In genomic region chr2:120470041-120470716, GRCh38 we compare ENCODE assay signal across 8 cellular contexts.
DNase-seq lines count a peak whose midpoint lies in the region; ATAC-seq and TF ChIP-seq lines count a peak whose summit lies in the region.

No MANE protein-coding gene starts in this region.

- CTCF ChIA-PET in Caco-2 (lab: Charles Lee) (interaction anchor here (0.6 to 0.7 kb wide), 2 partner anchors 70 to 239 kb away, joined by 3 to 5 read pairs; no protein-coding TSS in a partner anchor), T-cell (lab: Charles Lee) (no interaction called here)

- peak overlapping the region; percentile 83 for H3K27ac ChIP-seq in osteoblast (ENCODE audit: low read depth, low read length)

- peaks cover 31% of the 10 kb centered on the region for H3K4me1 ChIP-seq in Caco-2
- peaks cover 26% of the 10 kb centered on the region for H3K4me1 ChIP-seq in osteoblast (ENCODE audit: insufficient read depth, low read length)

- no peaks in the 10 kb centered on the region for H3K9me3 ChIP-seq in Caco-2
- H3K9me3 ChIP-seq in osteoblast (ENCODE audit: low read depth, low read length): peaks cover 5% of the 10 kb centered on the region

- H3K36me3 ChIP-seq in Caco-2 (ENCODE audit: control insufficient read depth, insufficient read depth, low read length) (no peaks in the 10 kb centered on the region), osteoblast (ENCODE audit: insufficient read depth, low read length) (no peaks in the 10 kb centered on the region)

- H3K4me3 Mint-ChIP-seq in Caco-2 (ENCODE audit: unreplicated experiment): no peak overlapping the region
- H3K4me3 Mint-ChIP-seq in T-cell: no peak overlapping the region

- H3K4me3 ChIP-seq in Caco-2 (ENCODE audit: low read depth, low read length) (no peak overlapping the region), osteoblast (ENCODE audit: insufficient read depth, low read length) (no peak overlapping the region)

- no peaks in the 10 kb centered on the region for H3K79me2 ChIP-seq in osteoblast (ENCODE audit: insufficient read depth, low read length)

- peak overlapping the region; percentile 32 for H3K4me2 ChIP-seq in osteoblast (ENCODE audit: insufficient read depth, low read length)

- intact Hi-C loops in Caco-2 (cut with micrococcal nuclease; ENCODE audit: unreplicated experiment): no loop called here

- no peak for TF ChIP-seq CTCF in Caco-2 (IDR thresholded peaks at IDR 0.05; ENCODE audit: insufficient read depth in 1 of 2, low read depth in 1 of 2, low read length in 1 of 2, severe bottlenecking in 1 of 2, unreplicated experiment in 1 of 2)
- no peak for TF ChIP-seq CTCF in osteoblast (IDR thresholded peaks at IDR 0.05; ENCODE audit: extremely low read depth, low read depth, low read length)

- POLR2A ChIA-PET in Caco-2 (lab: Charles Lee): no interaction called here
- POLR2A ChIA-PET in T-cell (lab: Charles Lee): no interaction called here

- ATAC-seq in HG03378 (IDR thresholded peaks at IDR 0.05; ENCODE audit: unreplicated experiment) (no peak), T-cell (replicated peaks in 1 of 4) (no peak)

- DNase-seq in Caco-2: peak; percentile 65 to 71
- peak; percentile 49 for DNase-seq in NOMO-1 treated with DMSO at 0.1 percent for 48 hours (lab: John Stamatoyannopoulos, UW; ENCODE audit: unreplicated experiment)
- DNase-seq in epidermal melanocyte (ENCODE audit: insufficient read length, low spot score): peak; percentile 73
- peak; percentile 97 for DNase-seq in osteoblast (ENCODE audit: insufficient read length, low spot score, missing footprints)
- no peak for DNase-seq in NCI-H1930 (lab: John Stamatoyannopoulos, UW)
- DNase-seq in activated T-cell treated with anti-CD3 and anti-CD28 coated beads for 4 hours: no peak
- DNase-seq in T-cell: no peak

- H3K36me3 Mint-ChIP-seq in Caco-2 (ENCODE audit: insufficient read depth, unreplicated experiment): peaks cover 6% of the 10 kb centered on the region
- H3K36me3 Mint-ChIP-seq in T-cell: no peaks in the 10 kb centered on the region

- BruUV-seq in Caco-2 (replicated peaks; lab: Mats Ljungman, UMichigan): no TSS peak

- no peaks in the 10 kb centered on the region for H4K20me1 ChIP-seq in osteoblast (ENCODE audit: insufficient read depth, low read length)

- H3K27me3 Mint-ChIP-seq in Caco-2 (ENCODE audit: insufficient read depth, unreplicated experiment) (no peaks in the 10 kb centered on the region), T-cell (peaks cover 0 to 3% of the 10 kb centered on the region in 2 donors)

- H3K27me3 ChIP-seq in Caco-2 (replicated peaks; ENCODE audit: control insufficient read depth, insufficient read depth, low read length): no peaks in the 10 kb centered on the region
- no peaks in the 10 kb centered on the region for H3K27me3 ChIP-seq in osteoblast (ENCODE audit: insufficient read depth, low read length)

- H2AFZ ChIP-seq in osteoblast (ENCODE audit: low read length): peak overlapping the region; percentile 82

- H3K4me1 Mint-ChIP-seq in Caco-2 (ENCODE audit: low read depth, unreplicated experiment) (peaks cover 22% of the 10 kb centered on the region), T-cell (no peaks in the 10 kb centered on the region)

- no peaks in the 10 kb centered on the region for H3K9me3 Mint-ChIP-seq in Caco-2 (ENCODE audit: unreplicated experiment)
- peaks cover 0 to 3% (median 0%) of the 10 kb centered on the region in 3 donors for H3K9me3 Mint-ChIP-seq in T-cell

- no peak overlapping the region for H3K27ac Mint-ChIP-seq in Caco-2 (ENCODE audit: unreplicated experiment)
- H3K27ac Mint-ChIP-seq in T-cell: no peak overlapping the region

Comparison
In these comparisons a context has a peak if more than half of its experiments do, and no peak if none do; other contexts are left out.
1. DNase-seq: peak in Caco-2 (2 of 2), NOMO-1 treated with DMSO at 0.1 percent for 48 hours (single experiment), epidermal melanocyte (single experiment) and osteoblast (single experiment); none in NCI-H1930 (0 of 2), activated T-cell treated with anti-CD3 and anti-CD28 coated beads for 4 hours (single experiment) and T-cell (0 of 34).